ENCODE assay signal across 13 cellular contexts in genomic region chr5:78601622-78602314, GRCh38. TPM values are rescaled to one million over a fixed set of nuclear protein-coding genes. Genes with fewer than 3 reads are reported as not detected.
DNase-seq lines count a peak whose midpoint lies in the region; ATAC-seq, FAIRE-seq and TF ChIP-seq lines count a peak whose summit lies in the region.
"Had no signal": no experiment of that assay in that cellular context is flagged by ENCODE, and none has a peak within 500 bp of the region (broad histone marks: within the 10 kb centered on the region; RNA-seq: fewer than 3 reads in every experiment).

No MANE protein-coding gene starts in this region.

- H3K9me3 Mint-ChIP-seq in WTC11 = no peaks in the 10 kb centered on the region

- CTCF ChIA-PET in WTC11 (lab: Charles Lee) = no interaction called here

- H3K36me3 Mint-ChIP-seq in WTC11 = peaks cover 9% of the 10 kb centered on the region

- H3K4me1 Mint-ChIP-seq in WTC11 = peaks cover 46% of the 10 kb centered on the region

- no peak overlapping the region for H3K4me3 Mint-ChIP-seq in WTC11

- peak overlapping the region; percentile 54 for H3K27ac ChIP-seq in smooth muscle cell (ENCODE audit: low read depth)
- H3K27ac ChIP-seq: VCaP had no signal

- H3K27me3 ChIP-seq in smooth muscle cell (ENCODE audit: low read depth) = no peaks in the 10 kb centered on the region

- DNase-seq in H4 (ENCODE audit: low spot score) = peak; percentile 42
- DNase-seq in WTC11 (ENCODE audit: low spot score) = no peak
- peak; percentile 75 for DNase-seq in left kidney (ENCODE audit: low read depth, low spot score)
- no peak for DNase-seq in smooth muscle cell (lab: John Stamatoyannopoulos, UW; ENCODE audit: unreplicated experiment)
- no peak for DNase-seq in frontal cortex (ENCODE audit: low spot score in 2 of 2)
- DNase-seq in mucosa of gallbladder (ENCODE audit: low spot score) = no peak
- DNase-seq in AG08396 (ENCODE audit: low spot score) = no peak
- DNase-seq: NCI-H146, NCI-H526 treated with DMSO at 0.1 percent for 48 hours, SHP77 had no signal

- no peak overlapping the region for H3K4me3 ChIP-seq in smooth muscle cell
- H3K4me3 ChIP-seq: lung, prostate gland had no signal

- H3K36me3 ChIP-seq in smooth muscle cell (ENCODE audit: low read depth) = no peaks in the 10 kb centered on the region
- H3K36me3 ChIP-seq: prostate gland had no signal

- peaks cover 27% of the 10 kb centered on the region for H4K20me1 ChIP-seq in smooth muscle cell (ENCODE audit: low read depth)

- H3K79me2 ChIP-seq in smooth muscle cell (ENCODE audit: low read depth) = peaks cover 37% of the 10 kb centered on the region

- peaks cover 9% of the 10 kb centered on the region for H3K4me1 ChIP-seq in smooth muscle cell (ENCODE audit: low read depth)
- H3K4me1 ChIP-seq: prostate gland had no signal

- no peaks in the 10 kb centered on the region for H3K27me3 Mint-ChIP-seq in WTC11 (ENCODE audit: low read depth)

- FAIRE-seq in frontal cortex (lab: Jason Lieb, UNC) = no peak

- peak overlapping the region; percentile 3 for H3K9ac ChIP-seq in smooth muscle cell (ENCODE audit: low read depth)

- peak overlapping the region; percentile 12 for H3K4me2 ChIP-seq in smooth muscle cell

- H2AFZ ChIP-seq in smooth muscle cell (ENCODE audit: low read depth) = no peak overlapping the region

- peaks cover 29% of the 10 kb centered on the region for H3F3A ChIP-seq in smooth muscle cell (ENCODE audit: low read depth)

- ATAC-seq in WTC11 = no peak; the same call in 1 of the 2 replicates

- POLR2A ChIA-PET in WTC11 (lab: Charles Lee) = no interaction called here

- H3K27ac Mint-ChIP-seq in WTC11 = peak overlapping the region; percentile 71

- 68% methylated on average over 3 of the region's 3 CpGs for WGBS in smooth muscle cell (ENCODE audit: low lambda C conversion rate)

- TF ChIP-seq CTCF in WTC11 (IDR thresholded peaks at IDR 0.05) (no peak), smooth muscle cell (IDR thresholded peaks at IDR 0.05; ENCODE audit: borderline replicate concordance, insufficient read depth, poor library complexity, severe bottlenecking) (no peak)

- H3K9me3 ChIP-seq in smooth muscle cell (replicated peaks; ENCODE audit: low read depth) = no peaks in the 10 kb centered on the region
- H3K9me3 ChIP-seq: prostate gland had no signal

TF ChIP-seq in WTC11, 78 proteins besides CTCF, POLR2A, EP300 and RAD21:
- TF ChIP-seq FOXP1 (CRISPR knock-in tag; IDR thresholded peaks at IDR 0.05; ENCODE audit: borderline replicate concordance) = no peak
- no peak for TF ChIP-seq ZNF512 (CRISPR knock-in tag; IDR thresholded peaks at IDR 0.05; ENCODE audit: borderline replicate concordance)
- TF ChIP-seq E2F4 (CRISPR knock-in tag; IDR thresholded peaks at IDR 0.05; ENCODE audit: borderline replicate concordance, low read depth) = no peak
- TF ChIP-seq, protein P1, sequence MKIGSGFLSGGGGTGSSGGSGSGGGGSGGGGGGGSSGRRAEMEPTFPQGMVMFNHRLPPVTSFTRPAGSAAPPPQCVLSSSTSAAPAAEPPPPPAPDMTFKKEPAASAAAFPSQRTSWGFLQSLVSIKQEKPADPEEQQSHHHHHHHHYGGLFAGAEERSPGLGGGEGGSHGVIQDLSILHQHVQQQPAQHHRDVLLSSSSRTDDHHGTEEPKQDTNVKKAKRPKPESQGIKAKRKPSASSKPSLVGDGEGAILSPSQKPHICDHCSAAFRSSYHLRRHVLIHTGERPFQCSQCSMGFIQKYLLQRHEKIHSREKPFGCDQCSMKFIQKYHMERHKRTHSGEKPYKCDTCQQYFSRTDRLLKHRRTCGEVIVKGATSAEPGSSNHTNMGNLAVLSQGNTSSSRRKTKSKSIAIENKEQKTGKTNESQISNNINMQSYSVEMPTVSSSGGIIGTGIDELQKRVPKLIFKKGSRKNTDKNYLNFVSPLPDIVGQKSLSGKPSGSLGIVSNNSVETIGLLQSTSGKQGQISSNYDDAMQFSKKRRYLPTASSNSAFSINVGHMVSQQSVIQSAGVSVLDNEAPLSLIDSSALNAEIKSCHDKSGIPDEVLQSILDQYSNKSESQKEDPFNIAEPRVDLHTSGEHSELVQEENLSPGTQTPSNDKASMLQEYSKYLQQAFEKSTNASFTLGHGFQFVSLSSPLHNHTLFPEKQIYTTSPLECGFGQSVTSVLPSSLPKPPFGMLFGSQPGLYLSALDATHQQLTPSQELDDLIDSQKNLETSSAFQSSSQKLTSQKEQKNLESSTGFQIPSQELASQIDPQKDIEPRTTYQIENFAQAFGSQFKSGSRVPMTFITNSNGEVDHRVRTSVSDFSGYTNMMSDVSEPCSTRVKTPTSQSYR (CRISPR knock-in tag; IDR thresholded peaks at IDR 0.05) = no peak
- no peak for TF ChIP-seq EMX1 (CRISPR knock-in tag; IDR thresholded peaks at IDR 0.05)
- TF ChIP-seq AR (CRISPR knock-in tag; IDR thresholded peaks at IDR 0.05) = no peak
- TF ChIP-seq E2F5 (CRISPR knock-in tag; IDR thresholded peaks at IDR 0.05) = no peak
- TF ChIP-seq ESRRA (CRISPR knock-in tag; IDR thresholded peaks at IDR 0.05; ENCODE audit: borderline replicate concordance) = no peak

RNA-seq across cellular contexts. Expression of gene LHFPL2, which starts 46.8 kb away (rescaled TPM):
- 22.2 and 24.6 TPM in 2 replicates for total RNA-seq in H4 (2014; rRNA removed; shearing (Covaris generic))
- 34.4 to 40.6 TPM (median 36.6 TPM) in 3 replicates for total RNA-seq in WTC11 (2021)
- total RNA-seq in smooth muscle cell = 18.6 and 18.8 TPM in 2 replicates
- 10.5 and 13.4 TPM in 2 replicates for polyA plus RNA-seq in smooth muscle cell
- 23.2 TPM for total RNA-seq in frontal cortex
- total RNA-seq in mucosa of gallbladder = 22.5 TPM

Comparison
In these comparisons a context has a peak if more than half of its experiments do, and no peak if none do; other contexts are left out.
1. DNase-seq: peak in H4 (single experiment) and left kidney (single experiment); none in WTC11 (single experiment), smooth muscle cell (single experiment), frontal cortex (0 of 2), mucosa of gallbladder (single experiment) and AG08396 (single experiment).